In genomic region chr10:21528452-21529235, GRCh38 we compare ENCODE assay signal across 8 cellular contexts. TPM values are rescaled to one million over a fixed set of nuclear protein-coding genes. Genes with fewer than 3 reads are reported as not detected.
DNase-seq lines count a peak whose midpoint lies in the region; ATAC-seq and TF ChIP-seq lines count a peak whose summit lies in the region.

No MANE protein-coding gene starts in this region.

- ATAC-seq in CD4-positive, CD25-positive, alpha-beta regulatory T cell (ENCODE audit: low read depth in 2 of 2) = no peak
- no peak for ATAC-seq in naive thymus-derived CD8-positive, alpha-beta T cell
- no peak for ATAC-seq in HG02981 (IDR thresholded peaks at IDR 0.05; ENCODE audit: unreplicated experiment)

- H3K4me1 Mint-ChIP-seq in CD4-positive, CD25-positive, alpha-beta regulatory T cell = peaks cover 21 to 46% (median 33%) of the 10 kb centered on the region in 4 donors
- peaks cover 49% of the 10 kb centered on the region for H3K4me1 Mint-ChIP-seq in nephron
- H3K4me1 Mint-ChIP-seq in naive thymus-derived CD8-positive, alpha-beta T cell = peaks cover 19 to 39% (median 33%) of the 10 kb centered on the region in 4 donors

- DNase-seq in CD4-positive, CD25-positive, alpha-beta regulatory T cell = no peak
- DNase-seq in Karpas-422 = no peak
- no peak for DNase-seq in choroid plexus epithelial cell (ENCODE audit: low read depth)
- no peak for DNase-seq in NCI-H345 (lab: John Stamatoyannopoulos, UW)
- DNase-seq in naive thymus-derived CD8-positive, alpha-beta T cell = no peak
- no peak for DNase-seq in activated T-cell treated with anti-CD3 and anti-CD28 coated beads, Interleukin-2, amount 50 U/mL, for 1 hour

- no peak overlapping the region for H3K27ac ChIP-seq in CD4-positive, CD25-positive, alpha-beta regulatory T cell (ENCODE audit: insufficient read depth, low read length, poor library complexity, severe bottlenecking)
- H3K27ac ChIP-seq in Karpas-422 (ENCODE audit: low read length) = no peak overlapping the region

- no peaks in the 10 kb centered on the region for H3K9me3 ChIP-seq in CD4-positive, CD25-positive, alpha-beta regulatory T cell (ENCODE audit: control insufficient read depth in 2 of 2, low read length in 2 of 2)
- no peaks in the 10 kb centered on the region for H3K9me3 ChIP-seq in Karpas-422 (ENCODE audit: low read length)

- H3K4me3 Mint-ChIP-seq in CD4-positive, CD25-positive, alpha-beta regulatory T cell = peak overlapping the region in 1 of 4 donors; percentile 87
- H3K4me3 Mint-ChIP-seq in nephron = peak overlapping the region; percentile 84 to 92 (median 87)
- H3K4me3 Mint-ChIP-seq in naive thymus-derived CD8-positive, alpha-beta T cell = peak overlapping the region in 2 of 10 donors; percentile 45 to 62

- peaks cover 0 to 3% (median 0%) of the 10 kb centered on the region in 7 donors for H3K9me3 Mint-ChIP-seq in CD4-positive, CD25-positive, alpha-beta regulatory T cell
- no peaks in the 10 kb centered on the region for H3K9me3 Mint-ChIP-seq in nephron
- no peaks in the 10 kb centered on the region for H3K9me3 Mint-ChIP-seq in naive thymus-derived CD8-positive, alpha-beta T cell

- peak overlapping the region; percentile 78 for H3K4me2 ChIP-seq in Karpas-422 (ENCODE audit: low read depth, low read length, poor library complexity, severe bottlenecking)

- no peaks in the 10 kb centered on the region for H3K36me3 ChIP-seq in CD4-positive, CD25-positive, alpha-beta regulatory T cell (ENCODE audit: control insufficient read depth, insufficient read depth, low read length)
- H3K36me3 ChIP-seq in Karpas-422 (ENCODE audit: insufficient read depth, low read length) = no peaks in the 10 kb centered on the region

- H4K20me1 ChIP-seq in Karpas-422 (ENCODE audit: insufficient read depth, low read depth, low read length) = no peaks in the 10 kb centered on the region

- no peaks in the 10 kb centered on the region for H3K79me2 ChIP-seq in Karpas-422 (ENCODE audit: low read length)

- peaks cover 12% of the 10 kb centered on the region for H3K27me3 ChIP-seq in CD4-positive, CD25-positive, alpha-beta regulatory T cell (ENCODE audit: control insufficient read depth, insufficient read depth, low read length)
- no peaks in the 10 kb centered on the region for H3K27me3 ChIP-seq in Karpas-422 (ENCODE audit: low read length)

- peaks cover 51% of the 10 kb centered on the region for H3K27me3 Mint-ChIP-seq in CD4-positive, CD25-positive, alpha-beta regulatory T cell
- H3K27me3 Mint-ChIP-seq in nephron (ENCODE audit: low read depth) = peaks cover 15% of the 10 kb centered on the region
- peaks cover 15 to 30% (median 26%) of the 10 kb centered on the region in 5 donors for H3K27me3 Mint-ChIP-seq in naive thymus-derived CD8-positive, alpha-beta T cell

- H3K4me1 ChIP-seq in CD4-positive, CD25-positive, alpha-beta regulatory T cell (ENCODE audit: control insufficient read depth, insufficient read depth, low read length, poor library complexity, severe bottlenecking) = peaks cover 40% of the 10 kb centered on the region
- H3K4me1 ChIP-seq in Karpas-422 (ENCODE audit: low read length) = peaks cover 48% of the 10 kb centered on the region

- no peak overlapping the region for H3K9ac ChIP-seq in Karpas-422 (ENCODE audit: low read length)

- TF ChIP-seq CTCF in choroid plexus epithelial cell (conservative IDR thresholded peaks at IDR 0.05; ENCODE audit: low read depth, low read length) (no peak), nephron (IDR thresholded peaks at IDR 0.05; ENCODE audit: unreplicated experiment in 3 of 3) (no peak)

- POLR2A ChIA-PET in naive thymus-derived CD8-positive, alpha-beta T cell (lab: Charles Lee) = no interaction called here

- H3K36me3 Mint-ChIP-seq in CD4-positive, CD25-positive, alpha-beta regulatory T cell = no peaks in the 10 kb centered on the region
- H3K36me3 Mint-ChIP-seq in nephron (ENCODE audit: low read depth) = no peaks in the 10 kb centered on the region
- H3K36me3 Mint-ChIP-seq in naive thymus-derived CD8-positive, alpha-beta T cell = peaks cover 0 to 5% (median under 1%) of the 10 kb centered on the region in 3 donors

- H3K9me2 ChIP-seq in Karpas-422 (replicated peaks; ENCODE audit: insufficient read depth, low read length) = no peaks in the 10 kb centered on the region

- H3K4me3 ChIP-seq in CD4-positive, CD25-positive, alpha-beta regulatory T cell (ENCODE audit: low read depth, low read length) = no peak overlapping the region
- H3K4me3 ChIP-seq in Karpas-422 (ENCODE audit: low read length) (no peak overlapping the region), choroid plexus epithelial cell (ENCODE audit: low read depth, low read length) (peak overlapping the region; percentile 23)

- H2AFZ ChIP-seq in Karpas-422 (ENCODE audit: low read length) = no peak overlapping the region

- H3K27ac Mint-ChIP-seq in CD4-positive, CD25-positive, alpha-beta regulatory T cell = peak overlapping the region in 2 of 3 donors; percentile 67 to 95
- H3K27ac Mint-ChIP-seq in nephron = peak overlapping the region; percentile 97 to 99 (median 99)
- peak overlapping the region in 5 of 10 donors; percentile 19 to 94 (median 48) for H3K27ac Mint-ChIP-seq in naive thymus-derived CD8-positive, alpha-beta T cell

RNA-seq across cellular contexts. Expression of gene SKIDA1, which starts 3.2 kb away (rescaled TPM):
- total RNA-seq in CD4-positive, CD25-positive, alpha-beta regulatory T cell = 0.10 TPM
- not detected for polyA plus RNA-seq in CD4-positive, CD25-positive, alpha-beta regulatory T cell
- 0.22 and 1.5 TPM in 2 replicates for total RNA-seq in Karpas-422 (2014; rRNA removed; shearing (Covaris generic); ENCODE audit: low replicate concordance)
- under 1 TPM in 1 of 2 experiments, not detected in 1; 0.08 TPM for total RNA-seq in naive thymus-derived CD8-positive, alpha-beta T cell
- polyA plus RNA-seq in naive thymus-derived CD8-positive, alpha-beta T cell = not detected

RNA-seq across cellular contexts. Expression of gene MLLT10, which starts 5.4 kb away (rescaled TPM):
- 81.9 TPM for total RNA-seq in CD4-positive, CD25-positive, alpha-beta regulatory T cell
- 1 to 10 TPM; 5.8 to 9.3 (median 8.0) TPM for polyA plus RNA-seq in CD4-positive, CD25-positive, alpha-beta regulatory T cell
- 83.6 and 88.5 TPM in 2 replicates for total RNA-seq in Karpas-422 (2014; rRNA removed; shearing (Covaris generic); ENCODE audit: low replicate concordance)
- total RNA-seq in naive thymus-derived CD8-positive, alpha-beta T cell = 10 to 100 TPM; 63.5 to 64.7 TPM
- polyA plus RNA-seq in naive thymus-derived CD8-positive, alpha-beta T cell = 1 to 10 TPM; 3.5 to 4.6 (median 4.4) TPM
